In genomic region chr2:180840641-180841040, GRCh38 we compare ENCODE assay signal across 33 cellular contexts.
DNase-seq lines count a peak whose midpoint lies in the region; ATAC-seq, FAIRE-seq and TF ChIP-seq lines count a peak whose summit lies in the region.
"Had no signal": no experiment of that assay in that cellular context is flagged by ENCODE, and none has a peak within 500 bp of the region (broad histone marks: within the 10 kb centered on the region; RNA-seq: fewer than 3 reads in every experiment).

No MANE protein-coding gene starts in this region.

- H2AK5ac ChIP-seq in H1 (ENCODE audit: low read depth, low read length): peak overlapping the region; percentile 48; the same call in 1 of the 2 replicates

- H3K56ac ChIP-seq in H1 (replicated peaks; ENCODE audit: insufficient read length, low read depth, low read length): no peak overlapping the region

- H3K23me2 ChIP-seq in H1 (ENCODE audit: low read depth, low read length): no peaks in the 10 kb centered on the region

- no peak overlapping the region for H3K4me3 ChIP-seq in H1 (ENCODE audit: extremely low read depth in 1 of 4, insufficient read depth in 2 of 4, low read depth in 3 of 4, low read length in 4 of 4)
- H3K4me3 ChIP-seq in spleen: no peak overlapping the region
- H3K4me3 ChIP-seq: A549; BLaER1; BLaER1 treated with 17β-estradiol and CSF1 and Interleukin-3, amounts not matched to agents 10 nM and 100 nM had no signal

- DNase-seq in chondrocyte (ENCODE audit: low spot score) (peak; percentile 47), H1 (ENCODE audit: low read depth in 1 of 2, low spot score in 2 of 2) (no peak), spleen (peak; percentile 48), Calu3 (no peak)
- DNase-seq: 8988T; ACHN; AML-193; BE2C; C1 segment of cervical spinal cord; Caco-2; CD4-positive, alpha-beta memory T cell; CD4-positive, alpha-beta T cell; CD4-positive, CD25-positive, alpha-beta regulatory T cell; CD8-positive, alpha-beta memory T cell; CD8-positive, alpha-beta T cell; COR-L47; DMS 273 treated with DMSO at 0.1 percent for 48 hours; DMS153; DMS53; DMS79; DMS79 treated with DMSO at 0.1 percent for 48 hours; DND-41; EL had no signal

- peaks cover 7% of the 10 kb centered on the region for H3K4me1 Mint-ChIP-seq in chondrocyte (ENCODE audit: low read depth)
- no peaks in the 10 kb centered on the region for H3K4me1 Mint-ChIP-seq in Calu3 (ENCODE audit: low read depth, unreplicated experiment)
- H3K4me1 Mint-ChIP-seq: B cell; CD14-positive monocyte; CD4-positive, alpha-beta memory T cell; CD4-positive, CD25-positive, alpha-beta regulatory T cell; CD8-positive, alpha-beta memory T cell had no signal

- no peaks in the 10 kb centered on the region for H3K27me3 Mint-ChIP-seq in chondrocyte (ENCODE audit: low read depth)
- no peaks in the 10 kb centered on the region for H3K27me3 Mint-ChIP-seq in Calu3 (ENCODE audit: unreplicated experiment)
- H3K27me3 Mint-ChIP-seq: B cell; CD4-positive, alpha-beta T cell had no signal

- H3K27me3 ChIP-seq in H1 (replicated peaks in 1 of 4; ENCODE audit: control insufficient read depth in 3 of 4, extremely low read depth in 1 of 4, insufficient read depth in 3 of 4, low read length in 3 of 4) (no peaks in the 10 kb centered on the region), spleen (replicated peaks in 1 of 7) (no peaks in the 10 kb centered on the region)
- H3K27me3 ChIP-seq: BE2C; BLaER1; BLaER1 treated with 17β-estradiol and CSF1 and Interleukin-3, amounts not matched to agents 10 nM and 100 nM had no signal

- H3K27ac ChIP-seq in H1 (ENCODE audit: low read depth, low read length) (no peak overlapping the region), spleen (no peak overlapping the region)
- H3K27ac ChIP-seq: 22Rv1; A549; BLaER1; BLaER1 treated with 17β-estradiol and CSF1 and Interleukin-3, amounts not matched to agents 10 nM and 100 nM; C4-2B had no signal

- POLR2A ChIA-PET in H1 (lab: Charles Lee; ENCODE audit: partially characterized antibody): no interaction called here

- no TSS peak for BruUV-seq in Calu3 (replicated peaks; lab: Mats Ljungman, UMichigan)

- H3K4me2 ChIP-seq in H1 (ENCODE audit: insufficient read depth in 1 of 2, low read depth in 2 of 2, low read length in 2 of 2): no peak overlapping the region
- H3K4me2 ChIP-seq: A549; BLaER1; BLaER1 treated with 17β-estradiol and CSF1 and Interleukin-3, amounts not matched to agents 10 nM and 100 nM had no signal

- no peaks in the 10 kb centered on the region for H3K79me2 ChIP-seq in H1 (ENCODE audit: control insufficient read depth in 1 of 2, insufficient read depth in 2 of 2, low read length in 2 of 2)

- ATAC-seq in HG02981 (IDR thresholded peaks at IDR 0.05; ENCODE audit: unreplicated experiment): no peak
- ATAC-seq in GM19397 (IDR thresholded peaks at IDR 0.05; ENCODE audit: unreplicated experiment): no peak
- ATAC-seq: A549; CD8-positive, alpha-beta T cell had no signal

- intact Hi-C loops in spleen (cut with DNase I; ENCODE audit: low total_unique reads) (no loop called here), Calu3 (cut with micrococcal nuclease; ENCODE audit: unreplicated experiment) (no loop called here)

- no peak overlapping the region; the same call in 1 of the 2 replicates for H2BK20ac ChIP-seq in H1 (ENCODE audit: low read length)

- H2BK120ac ChIP-seq in H1 (replicated peaks; ENCODE audit: low read depth, low read length): no peak overlapping the region

- no peak for TF ChIP-seq RAD21 in H1 (IDR thresholded peaks at IDR 0.05 in 1 of 2, conservative IDR thresholded peaks at IDR 0.05 in 1 of 2; ENCODE audit: low read depth in 2 of 2, low read length in 2 of 2)

- no peak overlapping the region for H2BK5ac ChIP-seq in H1 (ENCODE audit: low read depth, low read length)

- H2BK12ac ChIP-seq in H1 (ENCODE audit: low read depth, low read length): no peak overlapping the region

- no peak for TF ChIP-seq CTCF in chondrocyte (IDR thresholded peaks at IDR 0.05)
- no peak for TF ChIP-seq CTCF in H1 (IDR thresholded peaks at IDR 0.05; ENCODE audit: control extremely low read depth in 1 of 3, insufficient read depth in 1 of 3, low read depth in 1 of 3, low read length in 3 of 3)
- no peak for TF ChIP-seq CTCF in spleen (IDR thresholded peaks at IDR 0.05 in 8 of 11, conservative IDR thresholded peaks at IDR 0.05 in 3 of 11)
- TF ChIP-seq CTCF in Calu3 (IDR thresholded peaks at IDR 0.05; ENCODE audit: unreplicated experiment): no peak

- H4K5ac ChIP-seq in H1 (ENCODE audit: insufficient read length, low read depth, low read length): no peak overlapping the region

- no peaks in the 10 kb centered on the region for H3K36me3 Mint-ChIP-seq in chondrocyte (ENCODE audit: low read depth)
- no peaks in the 10 kb centered on the region for H3K36me3 Mint-ChIP-seq in Calu3 (ENCODE audit: insufficient read depth, unreplicated experiment)
- H3K36me3 Mint-ChIP-seq: CD14-positive monocyte; CD4-positive, alpha-beta memory T cell; CD4-positive, CD25-positive, alpha-beta regulatory T cell; CD8-positive, alpha-beta memory T cell; CD8-positive, alpha-beta T cell had no signal

- no peak overlapping the region for H4K8ac ChIP-seq in H1 (ENCODE audit: extremely low read depth, insufficient read depth, low read length)

- H4K20me1 ChIP-seq in H1 (replicated peaks in 1 of 2; ENCODE audit: control insufficient read depth in 1 of 2, insufficient read depth in 2 of 2, low read length in 2 of 2): no peaks in the 10 kb centered on the region
- H4K20me1 ChIP-seq: BLaER1; BLaER1 treated with 17β-estradiol and CSF1 and Interleukin-3, amounts not matched to agents 10 nM and 100 nM had no signal

- no peak overlapping the region for H3K4ac ChIP-seq in H1 (replicated peaks; ENCODE audit: insufficient read length, low read depth, low read length)

- no peak overlapping the region for H2AFZ ChIP-seq in H1 (ENCODE audit: low read length)

- TF ChIP-seq POLR2A in H1 (IDR thresholded peaks at IDR 0.05; ENCODE audit: control extremely low read depth in 1 of 2, low read depth in 2 of 2, low read length in 2 of 2): no peak
- no peak for TF ChIP-seq POLR2A in spleen (IDR thresholded peaks at IDR 0.05)

- no peaks in the 10 kb centered on the region for H3K36me3 ChIP-seq in H1 (ENCODE audit: control insufficient read depth in 2 of 4, insufficient read depth in 4 of 4, low read length in 3 of 4)
- no peaks in the 10 kb centered on the region for H3K36me3 ChIP-seq in spleen
- H3K36me3 ChIP-seq: BE2C; BLaER1; BLaER1 treated with 17β-estradiol and CSF1 and Interleukin-3, amounts not matched to agents 10 nM and 100 nM had no signal

- no peaks in the 10 kb centered on the region for H3K4me1 ChIP-seq in H1 (replicated peaks in 1 of 4; ENCODE audit: control insufficient read depth in 3 of 4, insufficient read depth in 4 of 4, low read length in 3 of 4)
- no peaks in the 10 kb centered on the region for H3K4me1 ChIP-seq in spleen
- H3K4me1 ChIP-seq: A549; BE2C; BLaER1; BLaER1 treated with 17β-estradiol and CSF1 and Interleukin-3, amounts not matched to agents 10 nM and 100 nM; Caco-2 had no signal

- H3K4me3 Mint-ChIP-seq in chondrocyte (ENCODE audit: unreplicated experiment) (no peak overlapping the region), Calu3 (ENCODE audit: low read depth, unreplicated experiment) (no peak overlapping the region)
- H3K4me3 Mint-ChIP-seq: B cell; CD14-positive monocyte; CD4-positive, alpha-beta memory T cell; CD4-positive, alpha-beta T cell; CD4-positive, CD25-positive, alpha-beta regulatory T cell; CD8-positive, alpha-beta memory T cell; CD8-positive, alpha-beta T cell had no signal

- no peak for FAIRE-seq in H1 (lab: Jason Lieb, UNC)
- FAIRE-seq: A549, D721Med had no signal

- 95% methylated on average over 9 of the region's 9 CpGs; no CpG with 5 or more reads in 1 of the 2 experiments for WGBS in H1 (ENCODE audit: extremely low coverage in 1 of 2, insufficient coverage in 1 of 2, insufficient read length in 1 of 2, insufficient replicate concordance in 2 of 2, low coverage in 1 of 2, low lambda C conversion rate in 2 of 2, missing lambda C conversion rate in 1 of 2), 2 experiments
- 90 to 94% (median 92%) methylated on average over 9 of the region's 9 CpGs for WGBS in spleen, 5 donors

- H3K9me3 ChIP-seq in H1 (ENCODE audit: insufficient read depth in 2 of 2, low read depth in 1 of 2, low read length in 1 of 2) (no peaks in the 10 kb centered on the region), spleen (no peaks in the 10 kb centered on the region)
- H3K9me3 ChIP-seq: A549; BE2C; BLaER1; BLaER1 treated with 17β-estradiol and CSF1 and Interleukin-3, amounts not matched to agents 10 nM and 100 nM; Caco-2 had no signal

- H3K9me3 Mint-ChIP-seq in chondrocyte (ENCODE audit: low read depth) (no peaks in the 10 kb centered on the region), Calu3 (ENCODE audit: low read depth, unreplicated experiment) (no peaks in the 10 kb centered on the region)
- H3K9me3 Mint-ChIP-seq: CD8-positive, alpha-beta T cell had no signal

- H3K18ac ChIP-seq in H1 (ENCODE audit: extremely low read depth, low read length): no peak overlapping the region

- H3K27ac Mint-ChIP-seq in chondrocyte (ENCODE audit: unreplicated experiment) (no peak overlapping the region), Calu3 (ENCODE audit: unreplicated experiment) (no peak overlapping the region)
- H3K27ac Mint-ChIP-seq: B cell; CD14-positive monocyte; CD4-positive, alpha-beta memory T cell; CD4-positive, alpha-beta T cell; CD4-positive, CD25-positive, alpha-beta regulatory T cell; CD8-positive, alpha-beta memory T cell; CD8-positive, alpha-beta T cell had no signal

- no peaks in the 10 kb centered on the region for H3K79me1 ChIP-seq in H1 (ENCODE audit: low read depth, low read length)

- TF ChIP-seq EP300 in H1 (IDR thresholded peaks at IDR 0.05; ENCODE audit: borderline replicate concordance in 1 of 2, low read depth in 2 of 2, low read length in 2 of 2): no peak

- H3K14ac ChIP-seq in H1 (ENCODE audit: insufficient read length): no peak overlapping the region

- no peak overlapping the region for H2BK15ac ChIP-seq in H1 (ENCODE audit: low read length)

- H3K9ac ChIP-seq in H1 (replicated peaks in 1 of 4; ENCODE audit: extremely low read depth in 1 of 4, low read depth in 3 of 4, low read length in 3 of 4): no peak overlapping the region
- H3K9ac ChIP-seq: BLaER1; BLaER1 treated with 17β-estradiol and CSF1 and Interleukin-3, amounts not matched to agents 10 nM and 100 nM had no signal

- no peak overlapping the region for H4K91ac ChIP-seq in H1 (replicated peaks; ENCODE audit: insufficient read length, low read length)

- CTCF ChIA-PET in H1 (lab: Charles Lee; ENCODE audit: partially characterized antibody): no interaction called here
- CTCF ChIA-PET in Calu3 (lab: Charles Lee): no interaction called here

- H3K23ac ChIP-seq in H1 (ENCODE audit: insufficient read length): no peak overlapping the region

TF ChIP-seq in H1, 55 proteins besides CTCF, POLR2A, EP300 and RAD21 (continues in another document):
- TF ChIP-seq SIRT6 (IDR thresholded peaks at IDR 0.05; ENCODE audit: low read length) (no peak), NANOG (IDR thresholded peaks at IDR 0.05; ENCODE audit: insufficient read depth, low read depth, low read length, poor library complexity, severe bottlenecking) (no peak), SRF (IDR thresholded peaks at IDR 0.05; ENCODE audit: low read depth, low read length) (no peak), CHD2 (IDR thresholded peaks at IDR 0.05; ENCODE audit: low read length) (no peak), TBP (IDR thresholded peaks at IDR 0.05; ENCODE audit: low read depth, low read length) (no peak), BACH1 (IDR thresholded peaks at IDR 0.05; ENCODE audit: low read length) (no peak)

Comparison
In these comparisons a context has a peak if more than half of its experiments do, and no peak if none do; other contexts are left out.
1. DNase-seq: peak in chondrocyte (single experiment) and spleen (single experiment); none in H1 (0 of 2) and Calu3 (single experiment).